Comparison of ENCODE assay signal across 13 cellular contexts in the genomic region with DNA sequence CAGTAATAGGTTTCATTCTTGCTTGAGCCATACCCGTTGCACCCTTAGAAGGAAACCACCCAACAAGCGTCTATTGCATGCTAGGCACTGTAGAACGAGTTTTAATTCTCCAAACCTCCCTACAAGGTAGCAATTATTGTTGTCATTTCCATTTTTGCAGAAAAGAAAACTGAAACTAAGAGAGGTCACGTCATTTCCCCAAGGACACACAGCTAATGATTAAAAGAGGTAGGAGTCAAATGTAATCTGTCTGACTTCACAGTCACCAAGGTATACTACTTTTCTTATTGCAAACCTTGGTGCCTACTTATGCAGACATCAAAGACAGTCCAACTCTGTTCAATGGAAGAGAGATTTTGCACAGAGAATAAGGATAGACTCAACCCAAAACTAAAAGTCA. TPM values are rescaled to one million over a fixed set of nuclear protein-coding genes. Genes with fewer than 3 reads are reported as not detected.
A peak's percentile ranks its signal among the peaks of the same experiment; 100 is the strongest.
DNase-seq lines count a peak whose midpoint lies in the region; ATAC-seq and TF ChIP-seq lines count a peak whose summit lies in the region.
"Had no signal": no experiment of that assay in that cellular context is flagged by ENCODE, and none has a peak within 500 bp of the region (broad histone marks: within the 10 kb centered on the region; RNA-seq: fewer than 3 reads in every experiment).

No MANE protein-coding gene starts in this region.

- H3K9me3 ChIP-seq in spleen = no peaks in the 10 kb centered on the region
- H3K9me3 ChIP-seq in A673 (ENCODE audit: low read depth, low read length, poor library complexity, severe bottlenecking) = no peaks in the 10 kb centered on the region
- H3K9me3 ChIP-seq: adrenal gland, SJSA1 had no signal

- no peak for TF ChIP-seq POLR2A in spleen (IDR thresholded peaks at IDR 0.05)

- POLR2A ChIA-PET in A673 (lab: Charles Lee; ENCODE audit: low non-redundant PET) = no interaction called here

- H3K4me3 Mint-ChIP-seq in progenitor cell of endocrine pancreas (ENCODE audit: low read depth) = no peak overlapping the region
- H3K4me3 Mint-ChIP-seq: activated CD4-positive, alpha-beta T cell treated with anti-CD3 and anti-CD28 coated beads, Interleukin-2, amount 10 ng/mL, durations not matched to agents 24 days and 14 days; CD8-positive, alpha-beta T cell had no signal

- H3K4me1 ChIP-seq in spleen (no peaks in the 10 kb centered on the region), A673 (ENCODE audit: insufficient read depth, low read length, poor library complexity, severe bottlenecking) (no peaks in the 10 kb centered on the region)
- H3K4me1 ChIP-seq: adrenal gland, SJSA1 had no signal

- BruUV-seq in A673 (replicated peaks; lab: Mats Ljungman, UMichigan) = no TSS peak

- H3K27me3 ChIP-seq in spleen (replicated peaks in 1 of 7) = peaks cover 0 to 3% (median 0%) of the 10 kb centered on the region in 7 donors
- peaks cover 37% of the 10 kb centered on the region for H3K27me3 ChIP-seq in A673 (replicated peaks; ENCODE audit: insufficient read depth, low read depth, low read length, poor library complexity)
- H3K27me3 ChIP-seq: adrenal gland, SJSA1 had no signal

- 58 to 71% (median 69%) methylated on average over 4 of the region's 4 CpGs for WGBS in spleen, 5 donors

- DNase-seq in spleen = no peak
- no peak for DNase-seq in A673 (ENCODE audit: low spot score)
- DNase-seq in NCI-H82 treated with DMSO at 0.1 percent for 48 hours (lab: John Stamatoyannopoulos, UW; ENCODE audit: unreplicated experiment) = no peak
- no peak for DNase-seq in progenitor cell of endocrine pancreas (ENCODE audit: low spot score, unreplicated experiment)
- DNase-seq: activated CD4-positive, alpha-beta T cell treated with anti-CD3 and anti-CD28 coated beads, Interleukin-2, amount 10 ng/mL, durations not matched to agents 24 days and 14 days; adrenal gland; CD8-positive, alpha-beta T cell; NCI-H2227 treated with DMSO at 0.1 percent for 48 hours had no signal

- ATAC-seq in GM18502 (IDR thresholded peaks at IDR 0.05; ENCODE audit: poor library complexity, unreplicated experiment) = peak; percentile 91
- peak; percentile 83 for ATAC-seq in GM19455 (IDR thresholded peaks at IDR 0.05; ENCODE audit: unreplicated experiment)
- peak; percentile 85 for ATAC-seq in HG02885 (IDR thresholded peaks at IDR 0.05; ENCODE audit: poor library complexity, unreplicated experiment)
- ATAC-seq in HG03571 (IDR thresholded peaks at IDR 0.05; ENCODE audit: unreplicated experiment) = peak; percentile 93
- ATAC-seq: CD8-positive, alpha-beta T cell had no signal

- TF ChIP-seq CTCF in spleen (IDR thresholded peaks at IDR 0.05 in 8 of 11, conservative IDR thresholded peaks at IDR 0.05 in 3 of 11) = no peak
- no peak for TF ChIP-seq CTCF in A673 (conservative IDR thresholded peaks at IDR 0.05; ENCODE audit: low read depth, low read length)
- no peak for TF ChIP-seq CTCF in progenitor cell of endocrine pancreas (IDR thresholded peaks at IDR 0.05; ENCODE audit: unreplicated experiment)

- peaks cover 3% of the 10 kb centered on the region for H3K27me3 Mint-ChIP-seq in progenitor cell of endocrine pancreas

- H3K36me3 ChIP-seq in spleen (no peaks in the 10 kb centered on the region), A673 (ENCODE audit: insufficient read depth, low read length, poor library complexity, severe bottlenecking) (no peaks in the 10 kb centered on the region)
- H3K36me3 ChIP-seq: adrenal gland, SJSA1 had no signal

- peaks cover 2% of the 10 kb centered on the region for H3K4me1 Mint-ChIP-seq in progenitor cell of endocrine pancreas (ENCODE audit: low read depth)

- peak overlapping the region in 1 of 8 donors; percentile 28 for H3K4me3 ChIP-seq in spleen
- H3K4me3 ChIP-seq in A673 (ENCODE audit: low read depth, low read length, poor library complexity, severe bottlenecking) = no peak overlapping the region
- H3K4me3 ChIP-seq: adrenal gland, SJSA1 had no signal

- CTCF ChIA-PET in A673 (lab: Charles Lee) = no interaction called here

- H3K27ac ChIP-seq in spleen (no peak overlapping the region), A673 (ENCODE audit: low read depth, low read length, poor library complexity, severe bottlenecking) (no peak overlapping the region)
- H3K27ac ChIP-seq: adrenal gland, SJSA1 had no signal

- H3K9me3 Mint-ChIP-seq in progenitor cell of endocrine pancreas (ENCODE audit: low read depth) = peaks cover 7% of the 10 kb centered on the region
- H3K9me3 Mint-ChIP-seq: activated CD4-positive, alpha-beta T cell treated with anti-CD3 and anti-CD28 coated beads, Interleukin-2, amount 10 ng/mL, durations not matched to agents 24 days and 14 days had no signal

- intact Hi-C loops in spleen (cut with DNase I; ENCODE audit: low total_unique reads) (no loop called here), A673 (cut with micrococcal nuclease; ENCODE audit: unreplicated experiment) (no loop called here)

- no peak overlapping the region for H3K27ac Mint-ChIP-seq in progenitor cell of endocrine pancreas
- H3K27ac Mint-ChIP-seq: activated CD4-positive, alpha-beta T cell treated with anti-CD3 and anti-CD28 coated beads, Interleukin-2, amount 10 ng/mL, durations not matched to agents 24 days and 14 days; CD8-positive, alpha-beta T cell had no signal

- H3K36me3 Mint-ChIP-seq in progenitor cell of endocrine pancreas (ENCODE audit: insufficient read depth) = no peaks in the 10 kb centered on the region
- H3K36me3 Mint-ChIP-seq: CD8-positive, alpha-beta T cell had no signal

RNA-seq across cellular contexts. Expression of gene C1QL3, which starts 49.1 kb away (rescaled TPM):
- not detected for total RNA-seq in spleen
- not detected for polyA plus RNA-seq in spleen
- not detected in 2 replicates for total RNA-seq in A673 (2021)
- total RNA-seq in progenitor cell of endocrine pancreas = 2.4 and 3.0 TPM in 2 replicates
- total RNA-seq: activated CD4-positive, alpha-beta T cell treated with anti-CD3 and anti-CD28 coated beads, Interleukin-2, amount 10 ng/mL, durations not matched to agents 24 days and 14 days; CD8-positive, alpha-beta T cell had no signal
